ENCODE assay signal across 1 cellular context in genomic region chr12:48970702-48971334, GRCh38.
TF ChIP-seq lines count a peak whose summit lies in the region.

No MANE protein-coding gene starts in this region.

TF ChIP-seq in IMR-90, 13 proteins besides CTCF, POLR2A, EP300 and RAD21:
- TF ChIP-seq BHLHE40 (IDR thresholded peaks at IDR 0.05; ENCODE audit: low read depth, low read length): no peak
